In genomic region chr18:3710712-3711269, GRCh38 we compare ENCODE assay signal across 1 cellular context.
A peak's percentile ranks its signal among the peaks of the same experiment; 100 is the strongest.
TF ChIP-seq lines count a peak whose summit lies in the region.

No MANE protein-coding gene starts in this region.

TF ChIP-seq in HEK293, 187 proteins besides CTCF, POLR2A, EP300 and RAD21 (continued from another document):
- TF ChIP-seq, protein P1, sequence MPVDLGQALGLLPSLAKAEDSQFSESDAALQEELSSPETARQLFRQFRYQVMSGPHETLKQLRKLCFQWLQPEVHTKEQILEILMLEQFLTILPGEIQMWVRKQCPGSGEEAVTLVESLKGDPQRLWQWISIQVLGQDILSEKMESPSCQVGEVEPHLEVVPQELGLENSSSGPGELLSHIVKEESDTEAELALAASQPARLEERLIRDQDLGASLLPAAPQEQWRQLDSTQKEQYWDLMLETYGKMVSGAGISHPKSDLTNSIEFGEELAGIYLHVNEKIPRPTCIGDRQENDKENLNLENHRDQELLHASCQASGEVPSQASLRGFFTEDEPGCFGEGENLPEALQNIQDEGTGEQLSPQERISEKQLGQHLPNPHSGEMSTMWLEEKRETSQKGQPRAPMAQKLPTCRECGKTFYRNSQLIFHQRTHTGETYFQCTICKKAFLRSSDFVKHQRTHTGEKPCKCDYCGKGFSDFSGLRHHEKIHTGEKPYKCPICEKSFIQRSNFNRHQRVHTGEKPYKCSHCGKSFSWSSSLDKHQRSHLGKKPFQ (tag by site-specific recombination; IDR thresholded peaks at IDR 0.05): no peak
- peak; percentile 40; the same call in 1 of the 2 replicates for TF ChIP-seq SCRT1 (tag by site-specific recombination; IDR thresholded peaks at IDR 0.05; ENCODE audit: borderline replicate concordance)
- TF ChIP-seq ZNF670 (tag by site-specific recombination; IDR thresholded peaks at IDR 0.05; ENCODE audit: low read depth): no peak
- TF ChIP-seq BCL6B (tag by site-specific recombination; IDR thresholded peaks at IDR 0.05): no peak
- no peak for TF ChIP-seq ZNF248 (tag by site-specific recombination; IDR thresholded peaks at IDR 0.05)
